ENCODE assay signal across 1 cellular context in genomic region chr12:57909056-57909455, GRCh38.
TF ChIP-seq lines count a peak whose summit lies in the region.

No MANE protein-coding gene starts in this region.

TF ChIP-seq in K562, 482 proteins besides CTCF, POLR2A, EP300 and RAD21:
- TF ChIP-seq, protein P1, sequence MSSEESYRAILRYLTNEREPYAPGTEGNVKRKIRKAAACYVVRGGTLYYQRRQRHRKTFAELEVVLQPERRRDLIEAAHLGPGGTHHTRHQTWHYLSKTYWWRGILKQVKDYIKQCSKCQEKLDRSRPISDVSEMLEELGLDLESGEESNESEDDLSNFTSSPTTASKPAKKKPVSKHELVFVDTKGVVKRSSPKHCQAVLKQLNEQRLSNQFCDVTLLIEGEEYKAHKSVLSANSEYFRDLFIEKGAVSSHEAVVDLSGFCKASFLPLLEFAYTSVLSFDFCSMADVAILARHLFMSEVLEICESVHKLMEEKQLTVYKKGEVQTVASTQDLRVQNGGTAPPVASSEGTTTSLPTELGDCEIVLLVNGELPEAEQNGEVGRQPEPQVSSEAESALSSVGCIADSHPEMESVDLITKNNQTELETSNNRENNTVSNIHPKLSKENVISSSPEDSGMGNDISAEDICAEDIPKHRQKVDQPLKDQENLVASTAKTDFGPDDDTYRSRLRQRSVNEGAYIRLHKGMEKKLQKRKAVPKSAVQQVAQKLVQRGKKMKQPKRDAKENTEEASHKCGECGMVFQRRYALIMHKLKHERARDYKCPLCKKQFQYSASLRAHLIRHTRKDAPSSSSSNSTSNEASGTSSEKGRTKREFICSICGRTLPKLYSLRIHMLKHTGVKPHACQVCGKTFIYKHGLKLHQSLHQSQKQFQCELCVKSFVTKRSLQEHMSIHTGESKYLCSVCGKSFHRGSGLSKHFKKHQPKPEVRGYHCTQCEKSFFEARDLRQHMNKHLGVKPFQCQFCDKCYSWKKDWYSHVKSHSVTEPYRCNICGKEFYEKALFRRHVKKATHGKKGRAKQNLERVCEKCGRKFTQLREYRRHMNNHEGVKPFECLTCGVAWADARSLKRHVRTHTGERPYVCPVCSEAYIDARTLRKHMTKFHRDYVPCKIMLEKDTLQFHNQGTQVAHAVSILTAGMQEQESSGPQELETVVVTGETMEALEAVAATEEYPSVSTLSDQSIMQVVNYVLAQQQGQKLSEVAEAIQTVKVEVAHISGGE (CRISPR knock-in tag; IDR thresholded peaks at IDR 0.05), result no peak
- TF ChIP-seq FOXM1 (IDR thresholded peaks at IDR 0.05; ENCODE audit: low read depth) (no peak), FOXM1 (CRISPR knock-in tag; IDR thresholded peaks at IDR 0.05; ENCODE audit: low read depth) (no peak), PURB (CRISPR knock-in tag; IDR thresholded peaks at IDR 0.05; ENCODE audit: low read depth) (no peak), CAMTA2 (CRISPR knock-in tag; conservative IDR thresholded peaks at IDR 0.05) (no peak)
